Comparison of ENCODE assay signal across 19 cellular contexts in genomic region chr7:47226688-47227087, GRCh38.
DNase-seq lines count a peak whose midpoint lies in the region; ATAC-seq, FAIRE-seq and TF ChIP-seq lines count a peak whose summit lies in the region.
"Had no signal": no experiment of that assay in that cellular context is flagged by ENCODE, and none has a peak within 500 bp of the region (broad histone marks: within the 10 kb centered on the region; RNA-seq: fewer than 3 reads in every experiment).

No MANE protein-coding gene starts in this region.

- no peaks in the 10 kb centered on the region for H3K27me3 Mint-ChIP-seq in astrocyte (ENCODE audit: low read depth, unreplicated experiment)

- H4K20me1 ChIP-seq in IMR-90 (ENCODE audit: insufficient read depth, low read length) (no peaks in the 10 kb centered on the region; the same call in 1 of the 2 replicates), astrocyte (ENCODE audit: insufficient read depth, low read length) (no peaks in the 10 kb centered on the region)

- no peak for FAIRE-seq in astrocyte (lab: Jason Lieb, UNC)
- FAIRE-seq in urothelium cell line (lab: Jason Lieb, UNC): peak; percentile 75

- CTCF ChIA-PET in IMR-90 (lab: Yijun Ruan, JAX): no interaction called here

- no peak for TF ChIP-seq POLR2A in IMR-90 (IDR thresholded peaks at IDR 0.05; ENCODE audit: low read depth, low read length)

- H2BK5ac ChIP-seq in IMR-90 (ENCODE audit: low read depth, low read length, poor library complexity, severe bottlenecking): no peak overlapping the region

- H3K79me2 ChIP-seq in astrocyte (ENCODE audit: insufficient read depth, low read length): no peaks in the 10 kb centered on the region

- no peak overlapping the region for H3K4me2 ChIP-seq in IMR-90 (ENCODE audit: low read depth, low read length)
- H3K4me2 ChIP-seq in astrocyte (ENCODE audit: low read length): no peak overlapping the region
- H3K4me2 ChIP-seq: GM23338 had no signal

- 100% methylated on average over 1 of the region's 5 CpGs; no CpG with 5 or more reads in 1 of the 2 experiments for WGBS in IMR-90 (ENCODE audit: extremely low coverage in 2 of 2, insufficient read length in 1 of 2), 2 experiments

- peaks cover 3% of the 10 kb centered on the region; the same call in 1 of the 2 replicates for H3K27me3 ChIP-seq in IMR-90 (ENCODE audit: control insufficient read depth, insufficient read depth, low read length)
- no peaks in the 10 kb centered on the region for H3K27me3 ChIP-seq in astrocyte (ENCODE audit: insufficient read depth, low read length)
- H3K27me3 ChIP-seq: uterus had no signal

- POLR2A ChIA-PET in IMR-90 (lab: Charles Lee; ENCODE audit: unreplicated experiment): no interaction called here

- H4K8ac ChIP-seq in IMR-90 (ENCODE audit: low read depth in 2 of 2, low read length in 2 of 2): no peak overlapping the region

- no peak overlapping the region for H3K18ac ChIP-seq in IMR-90 (ENCODE audit: low read depth, low read length)

- no peak overlapping the region for H2BK120ac ChIP-seq in IMR-90 (ENCODE audit: low read depth, low read length)

- H3K27ac ChIP-seq in IMR-90 (ENCODE audit: insufficient read depth, low read length) (no peak overlapping the region), astrocyte (ENCODE audit: low read depth, low read length) (no peak overlapping the region)
- H3K27ac ChIP-seq: left ventricle myocardium inferior, prostate gland, uterus had no signal

- H2AK5ac ChIP-seq in IMR-90 (ENCODE audit: low read depth, low read length): peak overlapping the region; percentile 11; the same call in 1 of the 2 replicates

- no peak overlapping the region for H3K4me3 Mint-ChIP-seq in astrocyte (ENCODE audit: unreplicated experiment)
- H3K4me3 Mint-ChIP-seq: activated naive CD8-positive, alpha-beta T cell; CD4-positive, alpha-beta memory T cell; GM23338 had no signal

- TF ChIP-seq CTCF in IMR-90 (conservative IDR thresholded peaks at IDR 0.05; ENCODE audit: low read depth, low read length): no peak
- TF ChIP-seq CTCF in astrocyte (IDR thresholded peaks at IDR 0.05; ENCODE audit: insufficient read depth, low read depth, low read length): no peak
- TF ChIP-seq CTCF in GM13976 (IDR thresholded peaks at IDR 0.05; ENCODE audit: borderline replicate concordance, control extremely low read depth, extremely low read depth, insufficient read depth, missing control alignments): no peak

- H2AFZ ChIP-seq in IMR-90 (replicated peaks; ENCODE audit: low read length, poor library complexity) (peak overlapping the region; percentile 51), astrocyte (ENCODE audit: low read depth, low read length) (no peak overlapping the region)
- H2AFZ ChIP-seq: GM23338 had no signal

- H3K4me1 ChIP-seq in IMR-90 (ENCODE audit: control insufficient read depth, insufficient read depth, low read length) (peaks cover 9% of the 10 kb centered on the region; the same call in 1 of the 2 replicates), astrocyte (ENCODE audit: insufficient read depth, low read length) (peaks cover 11% of the 10 kb centered on the region)
- H3K4me1 ChIP-seq: prostate gland, uterus had no signal

- no peaks in the 10 kb centered on the region for H3K79me1 ChIP-seq in IMR-90 (ENCODE audit: low read depth in 1 of 2, low read length in 2 of 2)

- H2BK15ac ChIP-seq in IMR-90 (ENCODE audit: low read depth, low read length): peak overlapping the region; percentile 20; the same call in 1 of the 3 replicates

- no peak overlapping the region for H3K23ac ChIP-seq in IMR-90 (ENCODE audit: low read depth, low read length)

- no peak for TF ChIP-seq RAD21 in IMR-90 (IDR thresholded peaks at IDR 0.05; ENCODE audit: low read length)

- no peak overlapping the region for H3K14ac ChIP-seq in IMR-90 (replicated peaks; ENCODE audit: low read depth, low read length)

- H3K9me1 ChIP-seq in IMR-90 (ENCODE audit: insufficient read depth, low read length): peaks cover 10% of the 10 kb centered on the region

- no peaks in the 10 kb centered on the region for H3K36me3 ChIP-seq in IMR-90 (ENCODE audit: control insufficient read depth, insufficient read depth, low read length)
- no peaks in the 10 kb centered on the region for H3K36me3 ChIP-seq in astrocyte (ENCODE audit: insufficient read depth, low read length)
- H3K36me3 ChIP-seq: left ventricle myocardium inferior, prostate gland, uterus had no signal

- in situ Hi-C loops in IMR-90 (cut with MboI; ENCODE audit: low sequenced_read_pairs) (no loop called here), GM13976 (cut with MboI; ENCODE audit: low sequenced_read_pairs, unreplicated experiment) (no loop called here)

- H3K4me3 ChIP-seq in IMR-90 (ENCODE audit: insufficient read depth, low read depth, low read length): no peak overlapping the region
- no peak overlapping the region for H3K4me3 ChIP-seq in astrocyte (ENCODE audit: insufficient read depth, low read depth, low read length)
- H3K4me3 ChIP-seq: GM23338, left ventricle myocardium inferior, prostate gland, uterus had no signal

- DNase-seq in IMR-90 (no peak), astrocyte (ENCODE audit: low read depth) (no peak), urothelium cell line (ENCODE audit: low spot score) (no peak), nucleus accumbens (lab: John Stamatoyannopoulos, UW) (no peak), GM13976 (ENCODE audit: low spot score) (no peak)
- DNase-seq: activated CD4-positive, alpha-beta T cell treated with anti-CD3 and anti-CD28 coated beads, Interleukin-2, amount 50 U/mL, for 1 hour; CD4-positive, alpha-beta memory T cell; left ventricle myocardium inferior; NCI-H1105 treated with DMSO at 0.1 percent for 48 hours; NCI-H2081 treated with DMSO at 0.1 percent for 48 hours; NCI-H446; substantia nigra; uterus had no signal

- intact Hi-C loops in IMR-90 (cut with micrococcal nuclease): no loop called here

- BruUV-seq in IMR-90 (replicated peaks; lab: Mats Ljungman, UMichigan): no TSS peak

- H3K9ac ChIP-seq in IMR-90 (ENCODE audit: low read depth, low read length) (no peak overlapping the region), astrocyte (ENCODE audit: low read length) (no peak overlapping the region)

- no peaks in the 10 kb centered on the region for H3K36me3 Mint-ChIP-seq in astrocyte (ENCODE audit: low read depth, unreplicated experiment)
- H3K36me3 Mint-ChIP-seq: activated naive CD8-positive, alpha-beta T cell; CD4-positive, alpha-beta memory T cell had no signal

- H2BK20ac ChIP-seq in IMR-90 (ENCODE audit: low read depth, low read length): no peak overlapping the region

- no peak overlapping the region for H3K4ac ChIP-seq in IMR-90 (ENCODE audit: low read depth, low read length)

- ATAC-seq in GM19397 (IDR thresholded peaks at IDR 0.05; ENCODE audit: unreplicated experiment) (peak; percentile 49), IMR-90 (ENCODE audit: low read depth) (no peak), HG03280 (IDR thresholded peaks at IDR 0.05; ENCODE audit: unreplicated experiment) (no peak)
- ATAC-seq: GM23338 had no signal

- H3K9me3 ChIP-seq in IMR-90 (ENCODE audit: control insufficient read depth, insufficient read depth, low read length) (no peaks in the 10 kb centered on the region), astrocyte (ENCODE audit: insufficient read depth, low read depth, low read length) (no peaks in the 10 kb centered on the region)
- H3K9me3 ChIP-seq: left ventricle myocardium inferior, prostate gland, uterus had no signal

- peaks cover 3% of the 10 kb centered on the region for H3K9me3 Mint-ChIP-seq in astrocyte (ENCODE audit: unreplicated experiment)
- H3K9me3 Mint-ChIP-seq: activated T-helper 2 cell treated with anti-CD3 and anti-CD28 coated beads, Interferon-gamma antibody, Interleukin-2, Interleukin-4, amounts not matched to agents 10 μg/mL and 5 μg/mL and 100 μg/mL, durations not matched to agents 14 hours and 24 hours and 36 hours had no signal

- dilution Hi-C loops in IMR-90 (cut with HindIII; ENCODE audit: low sequenced_read_pairs, unreplicated experiment): no loop called here

- H4K5ac ChIP-seq in IMR-90 (ENCODE audit: low read depth, low read length): no peak overlapping the region

- H3K27ac Mint-ChIP-seq in astrocyte (ENCODE audit: unreplicated experiment): peak overlapping the region; percentile 15
- H3K27ac Mint-ChIP-seq: activated naive CD8-positive, alpha-beta T cell; activated T-helper 2 cell treated with anti-CD3 and anti-CD28 coated beads, Interferon-gamma antibody, Interleukin-2, Interleukin-4, amounts not matched to agents 10 μg/mL and 5 μg/mL and 100 μg/mL, durations not matched to agents 14 hours and 24 hours and 36 hours; CD4-positive, alpha-beta memory T cell; GM23338 had no signal

- no peak overlapping the region for H3K56ac ChIP-seq in IMR-90 (ENCODE audit: extremely low read depth, insufficient read depth, low read length)

- peaks cover 26% of the 10 kb centered on the region for H3K4me1 Mint-ChIP-seq in astrocyte (ENCODE audit: low read depth, unreplicated experiment)
- H3K4me1 Mint-ChIP-seq: GM23338 had no signal

- no peak overlapping the region for H2AK9ac ChIP-seq in IMR-90 (replicated peaks; ENCODE audit: low read depth, low read length, poor library complexity)

- no peak overlapping the region for H4K91ac ChIP-seq in IMR-90 (ENCODE audit: insufficient read depth, low read depth, low read length)

TF ChIP-seq in IMR-90, 13 proteins besides CTCF, POLR2A, EP300 and RAD21 (continues in another document):
- TF ChIP-seq MXI1 (IDR thresholded peaks at IDR 0.05; ENCODE audit: borderline replicate concordance, low read depth, low read length) (no peak), MAFK (IDR thresholded peaks at IDR 0.05; ENCODE audit: low read depth, low read length) (no peak), MAZ (IDR thresholded peaks at IDR 0.05; ENCODE audit: borderline replicate concordance, low read depth, low read length) (no peak), RCOR1 (IDR thresholded peaks at IDR 0.05; ENCODE audit: insufficient replicate concordance, low read length) (no peak), BHLHE40 (IDR thresholded peaks at IDR 0.05; ENCODE audit: low read depth, low read length) (no peak), SMC3 (IDR thresholded peaks at IDR 0.05; ENCODE audit: low read depth, low read length) (no peak), CHD1 (IDR thresholded peaks at IDR 0.05; ENCODE audit: low read depth, low read length) (no peak), NFE2L2 (IDR thresholded peaks at IDR 0.05; ENCODE audit: low read depth, low read length) (no peak), RFX5 (IDR thresholded peaks at IDR 0.05; ENCODE audit: low read depth, low read length) (no peak), USF2 (IDR thresholded peaks at IDR 0.05; ENCODE audit: low read depth, low read length) (no peak)
